In the genomic region with DNA sequence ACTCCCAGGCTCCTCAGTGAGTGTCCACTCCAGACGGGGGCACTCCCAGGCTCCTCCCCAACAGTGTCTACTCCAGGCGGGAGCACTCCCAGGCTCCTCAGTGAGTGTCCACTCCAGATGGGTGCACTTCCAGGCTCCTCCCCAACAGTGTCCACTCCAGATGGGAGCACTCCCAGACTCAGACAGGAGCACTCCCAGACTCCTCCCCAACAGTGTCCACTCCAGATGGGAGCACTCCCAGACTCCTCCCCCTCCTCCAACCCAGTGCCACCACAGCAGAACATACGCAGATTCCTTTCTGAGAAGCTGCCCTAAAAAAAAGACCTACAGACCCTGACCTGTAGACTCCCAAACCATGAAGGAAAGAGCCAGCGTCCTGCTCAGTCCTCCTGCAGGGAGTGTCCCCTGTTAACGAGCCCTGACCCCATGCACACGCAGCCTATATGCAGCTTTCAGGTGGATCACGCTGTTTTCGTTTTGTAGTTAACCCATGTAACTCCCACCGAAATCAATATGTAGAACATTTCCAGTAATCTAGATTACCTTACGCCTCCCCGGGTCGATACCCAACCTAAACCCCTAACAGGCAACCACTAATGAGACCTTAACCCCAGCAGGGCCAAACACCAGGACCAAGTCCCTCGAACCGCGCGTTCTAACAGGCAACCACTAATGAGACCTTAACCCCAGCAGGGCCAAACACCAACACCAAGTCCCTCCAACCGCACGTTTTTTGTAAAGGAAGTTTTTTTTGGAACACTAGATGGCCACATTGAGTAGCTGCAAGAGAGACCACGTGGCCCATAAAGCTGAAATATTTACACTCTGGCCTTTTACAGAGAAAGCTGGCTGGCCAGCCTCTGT, we compare ENCODE assay signal across 8 cellular contexts. TPM values are rescaled to one million over a fixed set of nuclear protein-coding genes. Genes with fewer than 3 reads are reported as not detected.
DNase-seq lines count a peak whose midpoint lies in the region; ATAC-seq and FAIRE-seq lines count a peak whose summit lies in the region.

No MANE protein-coding gene starts in this region.

- DNase-seq in activated CD4-positive, alpha-beta T cell treated with anti-CD3 and anti-CD28 coated beads, Interleukin-2, amount 10 ng/mL, durations not matched to agents 7 days and 5 days = peak; percentile 33
- no peak for DNase-seq in activated CD4-positive, alpha-beta T cell treated with anti-CD3 and anti-CD28 coated beads for 1 hour
- DNase-seq in LoVo (ENCODE audit: low spot score) (peak; percentile 72), RPMI8226 (peak; percentile 86), left lobe of liver (ENCODE audit: low spot score) (no peak), urothelium cell line (ENCODE audit: low spot score) (peak; percentile 54), KG1 (lab: John Stamatoyannopoulos, UW) (no peak)
- no peak for DNase-seq in central memory CD8-positive, alpha-beta T cell (ENCODE audit: low spot score in 2 of 2)

- ATAC-seq in central memory CD8-positive, alpha-beta T cell (replicated peaks; ENCODE audit: extremely low read depth, poor library complexity, severe bottlenecking) = no peak
- peak; percentile 98 for ATAC-seq in left lobe of liver

- H3K4me3 Mint-ChIP-seq in activated CD4-positive, alpha-beta T cell treated with anti-CD3 and anti-CD28 coated beads, Interleukin-2, amount 10 ng/mL, durations not matched to agents 7 days and 5 days = no peak overlapping the region
- no peak overlapping the region for H3K4me3 Mint-ChIP-seq in central memory CD8-positive, alpha-beta T cell

- H3K4me1 Mint-ChIP-seq in activated CD4-positive, alpha-beta T cell treated with anti-CD3 and anti-CD28 coated beads, Interleukin-2, amount 10 ng/mL, durations not matched to agents 7 days and 5 days = peaks cover 33% of the 10 kb centered on the region
- H3K4me1 Mint-ChIP-seq in central memory CD8-positive, alpha-beta T cell = peaks cover 30% of the 10 kb centered on the region

- peaks cover 10% of the 10 kb centered on the region for H3K36me3 Mint-ChIP-seq in activated CD4-positive, alpha-beta T cell treated with anti-CD3 and anti-CD28 coated beads, Interleukin-2, amount 10 ng/mL, durations not matched to agents 7 days and 5 days (ENCODE audit: low read depth)
- peaks cover 5% of the 10 kb centered on the region for H3K36me3 Mint-ChIP-seq in central memory CD8-positive, alpha-beta T cell (ENCODE audit: insufficient read depth)

- no peaks in the 10 kb centered on the region for H3K27me3 Mint-ChIP-seq in activated CD4-positive, alpha-beta T cell treated with anti-CD3 and anti-CD28 coated beads, Interleukin-2, amount 10 ng/mL, durations not matched to agents 7 days and 5 days
- no peaks in the 10 kb centered on the region for H3K27me3 Mint-ChIP-seq in central memory CD8-positive, alpha-beta T cell

- POLR2A ChIA-PET in activated CD4-positive, alpha-beta T cell treated with anti-CD3 and anti-CD28 coated beads, Interleukin-2, amount 10 ng/mL, durations not matched to agents 7 days and 5 days (lab: Charles Lee) = interaction anchor here (0.6 kb wide), 1 partner anchor 43 kb away, joined by 3 read pairs; no protein-coding TSS in a partner anchor

- CTCF ChIA-PET in activated CD4-positive, alpha-beta T cell treated with anti-CD3 and anti-CD28 coated beads, Interleukin-2, amount 10 ng/mL, durations not matched to agents 7 days and 5 days (lab: Charles Lee) = interaction anchor here (0.7 to 1.2 kb wide), 4 partner anchors 11 to 84 kb away, joined by 3 to 5 read pairs (median 4); a partner anchor contains a TSS

- FAIRE-seq in urothelium cell line (lab: Jason Lieb, UNC) = no peak

- no peak overlapping the region for H3K27ac Mint-ChIP-seq in activated CD4-positive, alpha-beta T cell treated with anti-CD3 and anti-CD28 coated beads, Interleukin-2, amount 10 ng/mL, durations not matched to agents 7 days and 5 days
- peak overlapping the region; percentile 79 for H3K27ac Mint-ChIP-seq in central memory CD8-positive, alpha-beta T cell (ENCODE audit: low read depth)

- H3K9me3 Mint-ChIP-seq in activated CD4-positive, alpha-beta T cell treated with anti-CD3 and anti-CD28 coated beads, Interleukin-2, amount 10 ng/mL, durations not matched to agents 7 days and 5 days = peaks cover 9% of the 10 kb centered on the region
- H3K9me3 Mint-ChIP-seq in central memory CD8-positive, alpha-beta T cell = no peaks in the 10 kb centered on the region

RNA-seq across cellular contexts. Expression of a gene that starts 15.7 kb away (rescaled TPM):
- 1 to 10 TPM; 3.8 to 4.4 TPM for total RNA-seq in activated CD4-positive, alpha-beta T cell treated with anti-CD3 and anti-CD28 coated beads, Interleukin-2, amount 10 ng/mL, durations not matched to agents 7 days and 5 days
- total RNA-seq in left lobe of liver = 17.7 TPM

RNA-seq across cellular contexts. Expression of a gene that starts 17.2 kb away (rescaled TPM):
- 10 to 100 TPM; 30.2 to 37.1 TPM for total RNA-seq in activated CD4-positive, alpha-beta T cell treated with anti-CD3 and anti-CD28 coated beads, Interleukin-2, amount 10 ng/mL, durations not matched to agents 7 days and 5 days
- total RNA-seq in left lobe of liver = 100 TPM

RNA-seq across cellular contexts. Expression of a gene that starts 44.2 kb away (rescaled TPM):
- total RNA-seq in activated CD4-positive, alpha-beta T cell treated with anti-CD3 and anti-CD28 coated beads, Interleukin-2, amount 10 ng/mL, durations not matched to agents 7 days and 5 days = 10 to 100 TPM; 31.1 to 34.4 TPM
- total RNA-seq in left lobe of liver = 14.4 TPM

RNA-seq across cellular contexts. Expression of a gene that starts 55.8 kb away (rescaled TPM):
- total RNA-seq in activated CD4-positive, alpha-beta T cell treated with anti-CD3 and anti-CD28 coated beads, Interleukin-2, amount 10 ng/mL, durations not matched to agents 7 days and 5 days = 10 to 100 TPM; 24.7 to 26.5 TPM
- 13.0 TPM for total RNA-seq in left lobe of liver

Comparison
In these comparisons a context has a peak if more than half of its experiments do, and no peak if none do; other contexts are left out.
1. DNase-seq: peak in activated CD4-positive, alpha-beta T cell treated with anti-CD3 and anti-CD28 coated beads, Interleukin-2, amount 10 ng/mL, durations not matched to agents 7 days and 5 days (single experiment), LoVo (single experiment), RPMI8226 (single experiment) and urothelium cell line (single experiment); none in activated CD4-positive, alpha-beta T cell treated with anti-CD3 and anti-CD28 coated beads for 1 hour (single experiment), central memory CD8-positive, alpha-beta T cell (0 of 2), left lobe of liver (single experiment) and KG1 (single experiment).